ENCODE assay signal across 1 cellular context in the genomic region with DNA sequence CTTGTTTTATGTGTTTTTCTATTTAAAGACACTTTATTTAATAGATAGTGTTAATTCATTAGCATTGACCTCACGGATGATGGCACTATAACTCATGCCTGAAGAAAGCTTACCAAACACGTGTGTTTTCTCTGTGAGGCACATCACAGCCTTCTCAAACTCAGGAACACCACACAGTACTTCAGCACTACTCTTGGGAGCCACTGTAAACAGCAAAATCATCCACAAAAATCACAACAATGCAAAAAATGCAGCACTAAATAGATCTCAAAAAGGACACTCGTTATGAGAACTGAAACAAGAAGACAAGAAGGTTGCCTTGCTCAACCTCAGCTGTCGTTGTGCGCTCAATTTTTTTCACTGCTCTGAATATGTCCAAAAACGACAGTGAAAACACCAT.
TF ChIP-seq lines count a peak whose summit lies in the region.

No MANE protein-coding gene starts in this region.

TF ChIP-seq in HepG2, 621 proteins besides CTCF, POLR2A, EP300 and RAD21 (continued from another document):
- TF ChIP-seq, protein P1, sequence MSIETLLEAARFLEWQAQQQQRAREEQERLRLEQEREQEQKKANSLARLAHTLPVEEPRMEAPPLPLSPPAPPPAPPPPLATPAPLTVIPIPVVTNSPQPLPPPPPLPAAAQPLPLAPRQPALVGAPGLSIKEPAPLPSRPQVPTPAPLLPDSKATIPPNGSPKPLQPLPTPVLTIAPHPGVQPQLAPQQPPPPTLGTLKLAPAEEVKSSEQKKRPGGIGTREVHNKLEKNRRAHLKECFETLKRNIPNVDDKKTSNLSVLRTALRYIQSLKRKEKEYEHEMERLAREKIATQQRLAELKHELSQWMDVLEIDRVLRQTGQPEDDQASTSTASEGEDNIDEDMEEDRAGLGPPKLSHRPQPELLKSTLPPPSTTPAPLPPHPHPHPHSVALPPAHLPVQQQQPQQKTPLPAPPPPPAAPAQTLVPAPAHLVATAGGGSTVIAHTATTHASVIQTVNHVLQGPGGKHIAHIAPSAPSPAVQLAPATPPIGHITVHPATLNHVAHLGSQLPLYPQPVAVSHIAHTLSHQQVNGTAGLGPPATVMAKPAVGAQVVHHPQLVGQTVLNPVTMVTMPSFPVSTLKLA (IDR thresholded peaks at IDR 0.05), result no peak
- TF ChIP-seq GZF1 (CRISPR knock-in tag; IDR thresholded peaks at IDR 0.05), result no peak
- no peak for TF ChIP-seq GLI4 (CRISPR knock-in tag; IDR thresholded peaks at IDR 0.05; ENCODE audit: borderline replicate concordance)
- TF ChIP-seq ZNF782 (CRISPR knock-in tag; IDR thresholded peaks at IDR 0.05; ENCODE audit: borderline replicate concordance), result no peak
TF ChIP-seq in HepG2: peak in this region for 0.
